21 cellular contexts compared by ENCODE assay signal in genomic region chr7:115019882-115020605, GRCh38.
DNase-seq lines count a peak whose midpoint lies in the region; ATAC-seq and TF ChIP-seq lines count a peak whose summit lies in the region.
"Had no signal": no experiment of that assay in that cellular context is flagged by ENCODE, and none has a peak within 500 bp of the region (broad histone marks: within the 10 kb centered on the region; RNA-seq: fewer than 3 reads in every experiment).

No MANE protein-coding gene starts in this region.

- no peak overlapping the region for H2BK5ac ChIP-seq in IMR-90 (ENCODE audit: low read depth, low read length, poor library complexity, severe bottlenecking)

- H3K27ac Mint-ChIP-seq in CD4-positive, CD25-positive, alpha-beta regulatory T cell: peak overlapping the region; percentile 1 to 43 (median 2)
- H3K27ac Mint-ChIP-seq: natural killer cell treated with Interleukin-12 subunit alpha and Interleukin-12 subunit beta and Interleukin-15 and Interleukin-18, amount 100 ng/mL, for 72 hours had no signal

- H4K20me1 ChIP-seq in IMR-90 (ENCODE audit: insufficient read depth, low read length): no peaks in the 10 kb centered on the region

- no peak overlapping the region for H3K18ac ChIP-seq in IMR-90 (ENCODE audit: low read depth, low read length)

- no peak for TF ChIP-seq POLR2A in IMR-90 (IDR thresholded peaks at IDR 0.05; ENCODE audit: low read depth, low read length)

- no peak overlapping the region for H4K5ac ChIP-seq in IMR-90 (ENCODE audit: low read depth, low read length)

- POLR2A ChIA-PET in IMR-90 (lab: Charles Lee; ENCODE audit: unreplicated experiment): no interaction called here

- H3K4ac ChIP-seq in IMR-90 (ENCODE audit: low read depth, low read length): no peak overlapping the region; the same call in 1 of the 2 replicates

- TF ChIP-seq RAD21 in IMR-90 (IDR thresholded peaks at IDR 0.05; ENCODE audit: low read length): no peak

- BruUV-seq in IMR-90 (replicated peaks; lab: Mats Ljungman, UMichigan): no TSS peak

- H3K14ac ChIP-seq in IMR-90 (replicated peaks; ENCODE audit: low read depth, low read length): 0 out of 2 replicates have a peak overlapping the region, but pooled peaks have one; percentile 37

- no peak for TF ChIP-seq CTCF in IMR-90 (conservative IDR thresholded peaks at IDR 0.05; ENCODE audit: low read depth, low read length)

- no peak overlapping the region for H2AK9ac ChIP-seq in IMR-90 (replicated peaks; ENCODE audit: low read depth, low read length, poor library complexity)

- no peak overlapping the region for H4K8ac ChIP-seq in IMR-90 (ENCODE audit: low read depth in 2 of 2, low read length in 2 of 2)

- no peaks in the 10 kb centered on the region for H3K27me3 ChIP-seq in CD4-positive, CD25-positive, alpha-beta regulatory T cell (ENCODE audit: control insufficient read depth, insufficient read depth, low read length)
- H3K27me3 ChIP-seq in IMR-90 (ENCODE audit: control insufficient read depth, insufficient read depth, low read length): no peaks in the 10 kb centered on the region
- no peaks in the 10 kb centered on the region for H3K27me3 ChIP-seq in effector memory CD4-positive, alpha-beta T cell (replicated peaks; ENCODE audit: control insufficient read depth, insufficient read depth, low read length, poor library complexity, severe bottlenecking)
- H3K27me3 ChIP-seq: Peyer's patch had no signal

- intact Hi-C loops in IMR-90 (cut with micrococcal nuclease): no loop called here

- no peak overlapping the region for H3K23ac ChIP-seq in IMR-90 (ENCODE audit: low read depth, low read length)

- H3K9ac ChIP-seq in IMR-90 (ENCODE audit: low read depth, low read length): no peak overlapping the region
- H3K9ac ChIP-seq: SK-N-SH had no signal

- no peaks in the 10 kb centered on the region for H3K4me1 ChIP-seq in CD4-positive, CD25-positive, alpha-beta regulatory T cell (ENCODE audit: control insufficient read depth, insufficient read depth, low read length, poor library complexity, severe bottlenecking)
- H3K4me1 ChIP-seq in IMR-90 (ENCODE audit: control insufficient read depth, insufficient read depth, low read length): peaks cover 5% of the 10 kb centered on the region
- peaks cover 15% of the 10 kb centered on the region for H3K4me1 ChIP-seq in effector memory CD4-positive, alpha-beta T cell (ENCODE audit: control insufficient read depth, insufficient read depth, low read length, poor library complexity, severe bottlenecking)
- H3K4me1 ChIP-seq: Peyer's patch, psoas muscle had no signal

- H2AFZ ChIP-seq in IMR-90 (replicated peaks; ENCODE audit: low read length, poor library complexity): no peak overlapping the region

- H3K9me1 ChIP-seq in IMR-90 (ENCODE audit: insufficient read depth, low read length): 0 out of 2 replicates have a peak, but pooled peaks cover 3% of the 10 kb centered on the region

- no CpG with 5 or more reads among the region's 4 CpGs for WGBS in IMR-90 (ENCODE audit: extremely low coverage in 2 of 2, insufficient read length in 1 of 2), 2 experiments

- H3K9me3 Mint-ChIP-seq in CD4-positive, CD25-positive, alpha-beta regulatory T cell: peaks cover 0 to 1% (median 0%) of the 10 kb centered on the region in 7 donors
- H3K9me3 Mint-ChIP-seq: natural killer cell treated with Interleukin-12 subunit alpha and Interleukin-12 subunit beta and Interleukin-15 and Interleukin-18, amount 100 ng/mL, for 72 hours had no signal

- no peaks in the 10 kb centered on the region for H3K9me3 ChIP-seq in CD4-positive, CD25-positive, alpha-beta regulatory T cell (ENCODE audit: control insufficient read depth in 2 of 2, low read length in 2 of 2)
- no peaks in the 10 kb centered on the region for H3K9me3 ChIP-seq in IMR-90 (ENCODE audit: control insufficient read depth, insufficient read depth, low read length)
- no peaks in the 10 kb centered on the region for H3K9me3 ChIP-seq in effector memory CD4-positive, alpha-beta T cell (ENCODE audit: control insufficient read depth, low read length)
- H3K9me3 ChIP-seq: Peyer's patch, psoas muscle, SK-N-SH had no signal

- H3K27ac ChIP-seq in CD4-positive, CD25-positive, alpha-beta regulatory T cell (ENCODE audit: insufficient read depth, low read length, poor library complexity, severe bottlenecking): no peak overlapping the region
- H3K27ac ChIP-seq in IMR-90 (ENCODE audit: insufficient read depth, low read length): no peak overlapping the region
- no peak overlapping the region for H3K27ac ChIP-seq in effector memory CD4-positive, alpha-beta T cell (ENCODE audit: insufficient read depth, low read length, poor library complexity, severe bottlenecking)
- H3K27ac ChIP-seq: Peyer's patch, psoas muscle had no signal

- H4K91ac ChIP-seq in IMR-90 (ENCODE audit: insufficient read depth, low read depth, low read length): no peak overlapping the region

- H3K4me3 Mint-ChIP-seq in CD4-positive, CD25-positive, alpha-beta regulatory T cell: no peak overlapping the region
- H3K4me3 Mint-ChIP-seq: natural killer cell treated with Interleukin-12 subunit alpha and Interleukin-12 subunit beta and Interleukin-15 and Interleukin-18, amount 100 ng/mL, for 72 hours had no signal

- no peaks in the 10 kb centered on the region for H3K27me3 Mint-ChIP-seq in CD4-positive, CD25-positive, alpha-beta regulatory T cell
- H3K27me3 Mint-ChIP-seq: natural killer cell treated with Interleukin-12 subunit alpha and Interleukin-12 subunit beta and Interleukin-15 and Interleukin-18, amount 100 ng/mL, for 72 hours had no signal

- H3K4me1 Mint-ChIP-seq in CD4-positive, CD25-positive, alpha-beta regulatory T cell: peaks cover 11 to 46% (median 30%) of the 10 kb centered on the region in 4 donors

- no peak overlapping the region for H3K4me3 ChIP-seq in CD4-positive, CD25-positive, alpha-beta regulatory T cell (ENCODE audit: low read depth, low read length)
- H3K4me3 ChIP-seq in IMR-90 (ENCODE audit: insufficient read depth, low read depth, low read length): no peak overlapping the region
- no peak overlapping the region for H3K4me3 ChIP-seq in effector memory CD4-positive, alpha-beta T cell (ENCODE audit: insufficient read depth, low read depth, low read length, poor library complexity, severe bottlenecking)
- H3K4me3 ChIP-seq: Peyer's patch, psoas muscle had no signal

- peak; percentile 25 to 52 for ATAC-seq in CD4-positive, CD25-positive, alpha-beta regulatory T cell (ENCODE audit: low read depth in 2 of 2)
- ATAC-seq in IMR-90 (ENCODE audit: low read depth) (no peak), GM21576 (IDR thresholded peaks at IDR 0.05; ENCODE audit: unreplicated experiment) (no peak)
- ATAC-seq: natural killer cell treated with Interleukin-12 subunit alpha and Interleukin-12 subunit beta and Interleukin-15 and Interleukin-18, amount 100 ng/mL, for 72 hours; psoas muscle had no signal

- H3K36me3 Mint-ChIP-seq in CD4-positive, CD25-positive, alpha-beta regulatory T cell: peaks cover 12% of the 10 kb centered on the region

- in situ Hi-C loops in IMR-90 (cut with MboI; ENCODE audit: low sequenced_read_pairs): no loop called here

- no peak for DNase-seq in CD4-positive, CD25-positive, alpha-beta regulatory T cell
- DNase-seq in IMR-90 (no peak), NOMO-1 (lab: John Stamatoyannopoulos, UW; ENCODE audit: unreplicated experiment in 2 of 2) (peak; percentile 73 to 84), astrocyte of the hippocampus (ENCODE audit: low read depth, low spot score) (peak; percentile 7), NAMALWA (ENCODE audit: low spot score) (no peak), NCI-H2171 treated with DMSO at 0.1 percent for 48 hours (lab: John Stamatoyannopoulos, UW) (no peak)
- no peak for DNase-seq in effector memory CD4-positive, alpha-beta T cell
- DNase-seq: activated CD4-positive, alpha-beta T cell treated with anti-CD3 and anti-CD28 coated beads, Interleukin-2, amount 50 U/mL, for 4 hours; activated naive CD4-positive, alpha-beta T cell; activated T-cell treated with anti-CD3 and anti-CD28 coated beads for 4 hours; COR-L47; NCI-H1930; NCI-H526 treated with DMSO at 0.1 percent for 48 hours; Peyer's patch; psoas muscle; SK-N-SH; small intestine; stimulated activated CD4-positive, alpha-beta T cell treated with anti-CD3 and anti-CD28 coated beads, Interleukin-4, amount 100 ng/mL, for 1 hour; substantia nigra had no signal

- H2BK15ac ChIP-seq in IMR-90 (ENCODE audit: low read depth, low read length): no peak overlapping the region

- H2BK120ac ChIP-seq in IMR-90 (ENCODE audit: low read depth, low read length): no peak overlapping the region

- peaks cover 14% of the 10 kb centered on the region for H3K36me3 ChIP-seq in CD4-positive, CD25-positive, alpha-beta regulatory T cell (ENCODE audit: control insufficient read depth, insufficient read depth, low read length)
- H3K36me3 ChIP-seq in IMR-90 (ENCODE audit: control insufficient read depth, insufficient read depth, low read length): peaks cover 2% of the 10 kb centered on the region
- H3K36me3 ChIP-seq in effector memory CD4-positive, alpha-beta T cell (ENCODE audit: control insufficient read depth, insufficient read depth, low read length): peaks cover 13% of the 10 kb centered on the region
- H3K36me3 ChIP-seq: Peyer's patch had no signal

- H2BK20ac ChIP-seq in IMR-90 (ENCODE audit: low read depth, low read length): no peak overlapping the region

- peaks cover 3 to 4% of the 10 kb centered on the region in 2 experiments; a peak in 3 of 4 replicates for H3K79me1 ChIP-seq in IMR-90 (ENCODE audit: low read depth in 1 of 2, low read length in 2 of 2)

- no peak overlapping the region for H3K4me2 ChIP-seq in IMR-90 (ENCODE audit: low read depth, low read length)
- H3K4me2 ChIP-seq: SK-N-SH had no signal

- dilution Hi-C loops in IMR-90 (cut with HindIII; ENCODE audit: low sequenced_read_pairs, unreplicated experiment): no loop called here

- H3K56ac ChIP-seq in IMR-90 (ENCODE audit: extremely low read depth, insufficient read depth, low read length): no peak overlapping the region

- no peak overlapping the region for H2AK5ac ChIP-seq in IMR-90 (ENCODE audit: low read depth, low read length)

- CTCF ChIA-PET in IMR-90 (lab: Yijun Ruan, JAX): no interaction called here

TF ChIP-seq in IMR-90, 13 proteins besides CTCF, POLR2A, EP300 and RAD21 (continues in another document):
- TF ChIP-seq ELK1 (IDR thresholded peaks at IDR 0.05; ENCODE audit: borderline replicate concordance, low read depth, low read length) (no peak), SMC3 (IDR thresholded peaks at IDR 0.05; ENCODE audit: low read depth, low read length) (no peak)

Comparison
In these comparisons a context has a peak if more than half of its experiments do, and no peak if none do; other contexts are left out.
1. ATAC-seq: peak in CD4-positive, CD25-positive, alpha-beta regulatory T cell (2 of 2); none in IMR-90 (single experiment) and GM21576 (single experiment).
2. DNase-seq: peak in NOMO-1 (2 of 2) and astrocyte of the hippocampus (single experiment); none in CD4-positive, CD25-positive, alpha-beta regulatory T cell (0 of 3), IMR-90 (single experiment), NAMALWA (single experiment), effector memory CD4-positive, alpha-beta T cell (0 of 3) and NCI-H2171 treated with DMSO at 0.1 percent for 48 hours (single experiment).